8 cellular contexts compared by ENCODE assay signal in the genomic region with DNA sequence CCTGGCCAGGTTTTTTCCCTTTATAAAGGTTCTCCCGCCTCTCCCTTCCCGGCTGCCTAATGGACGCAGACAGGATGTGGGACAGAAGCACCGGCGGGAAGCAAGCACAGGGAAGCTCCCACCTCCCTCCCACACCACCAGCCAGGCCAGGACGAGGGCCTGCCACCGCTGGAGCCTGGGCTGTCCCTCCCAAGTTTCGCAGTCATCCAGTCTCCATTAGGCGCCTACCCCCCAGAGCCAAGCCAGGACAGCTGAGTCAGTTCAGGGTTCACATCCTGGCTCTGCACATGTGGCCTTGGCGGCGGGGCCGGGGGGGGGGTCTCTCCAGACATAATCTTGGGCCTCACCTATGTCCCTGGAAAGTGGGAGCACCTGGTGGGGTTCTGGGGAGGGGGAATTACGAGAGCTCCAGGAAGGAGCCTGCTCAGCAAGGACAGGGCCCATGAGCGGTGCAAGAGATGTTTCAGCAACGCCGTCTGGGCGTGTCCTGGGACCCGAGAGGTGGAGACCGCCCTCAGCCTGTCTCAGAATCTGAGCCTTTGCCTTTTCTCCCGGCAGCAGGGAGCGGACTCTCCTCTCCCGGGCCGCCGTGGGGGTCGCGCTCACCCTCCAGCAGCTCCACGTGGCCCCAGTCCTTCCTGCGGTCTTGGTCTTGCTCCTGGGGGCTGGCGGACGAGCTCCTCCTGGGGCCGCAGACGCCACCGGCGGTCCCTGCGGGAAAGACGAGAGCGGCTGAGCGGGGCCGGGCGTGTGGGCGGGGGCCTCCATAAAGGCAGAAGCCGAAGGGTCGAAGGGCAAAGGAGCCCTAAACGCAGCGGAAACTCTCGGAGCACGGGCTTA. TPM values are rescaled to one million over a fixed set of nuclear protein-coding genes. Genes with fewer than 3 reads are reported as not detected.
A peak's percentile ranks its signal among the peaks of the same experiment; 100 is the strongest.
DNase-seq lines count a peak whose midpoint lies in the region; ATAC-seq and TF ChIP-seq lines count a peak whose summit lies in the region.

No MANE protein-coding gene starts in this region.

- TF ChIP-seq CTCF in AG04450 (IDR thresholded peaks at IDR 0.05; ENCODE audit: low read depth, low read length) (no peak), SK-N-SH (IDR thresholded peaks at IDR 0.05) (no peak), testis (IDR thresholded peaks at IDR 0.05) (no peak)

- H3K79me2 ChIP-seq in SK-N-SH (ENCODE audit: insufficient read depth): peaks cover 33% of the 10 kb centered on the region

- peak overlapping the region; percentile 80 for H3K9ac ChIP-seq in SK-N-SH

- H3K27ac ChIP-seq in AG04450 (ENCODE audit: low read depth, low read length): peak overlapping the region; percentile 31
- peak overlapping the region; percentile 45 to 64; a peak in 3 of 4 replicates for H3K27ac ChIP-seq in SK-N-SH (ENCODE audit: low read depth in 2 of 2, low read length in 1 of 2)
- peak overlapping the region; percentile 18 for H3K27ac ChIP-seq in mesodermal cell (ENCODE audit: low read depth, low read length, severe bottlenecking)
- peak overlapping the region; percentile 70 to 74 for H3K27ac ChIP-seq in testis

- POLR2A ChIA-PET in AG04450 (lab: Yijun Ruan, JAX): no interaction called here
- POLR2A ChIA-PET in SK-N-SH (lab: Yijun Ruan, JAX): no interaction called here

- H3K9me3 ChIP-seq in AG04450 (ENCODE audit: control insufficient read depth, insufficient read depth, low read length): no peaks in the 10 kb centered on the region; the same call in 1 of the 2 replicates
- no peaks in the 10 kb centered on the region for H3K9me3 ChIP-seq in SK-N-SH
- H3K9me3 ChIP-seq in mesodermal cell (ENCODE audit: control insufficient read depth, low read length): no peaks in the 10 kb centered on the region
- H3K9me3 ChIP-seq in testis: no peaks in the 10 kb centered on the region

- ATAC-seq in GM18867 (IDR thresholded peaks at IDR 0.05; ENCODE audit: unreplicated experiment) (peak; percentile 25), HG03432 (IDR thresholded peaks at IDR 0.05; ENCODE audit: unreplicated experiment) (peak; percentile 22)

- peak overlapping the region; percentile 86 for H2AFZ ChIP-seq in SK-N-SH (ENCODE audit: low read depth)

- H3K4me1 ChIP-seq in SK-N-SH (ENCODE audit: control insufficient read depth in 1 of 2, insufficient read depth in 2 of 2, low read depth in 1 of 2, low read length in 1 of 2): peaks cover 4 to 22% of the 10 kb centered on the region in 2 experiments; a peak in 3 of 4 replicates
- H3K4me1 ChIP-seq in mesodermal cell (ENCODE audit: control insufficient read depth, insufficient read depth, low read length, poor library complexity, severe bottlenecking): peaks cover 7% of the 10 kb centered on the region
- H3K4me1 ChIP-seq in testis: peaks cover 16% of the 10 kb centered on the region

- H3F3A ChIP-seq in SK-N-SH (replicated peaks; ENCODE audit: insufficient read depth): no peaks in the 10 kb centered on the region

- H3K9me2 ChIP-seq in SK-N-SH: no peaks in the 10 kb centered on the region

- H3K27me3 ChIP-seq in AG04450 (ENCODE audit: control insufficient read depth, insufficient read depth, low read length) (no peaks in the 10 kb centered on the region), SK-N-SH (ENCODE audit: insufficient read depth) (no peaks in the 10 kb centered on the region), testis (no peaks in the 10 kb centered on the region)

- H3K36me3 ChIP-seq in SK-N-SH (replicated peaks in 1 of 2; ENCODE audit: control insufficient read depth in 1 of 2, insufficient read depth in 2 of 2, low read length in 1 of 2) (peaks cover 3 to 8% of the 10 kb centered on the region in 2 experiments), mesodermal cell (ENCODE audit: control insufficient read depth, insufficient read depth, low read length) (peaks cover 32% of the 10 kb centered on the region), testis (ENCODE audit: low read depth, missing control alignments) (no peaks in the 10 kb centered on the region)

- peak overlapping the region; percentile 87 for H3K4me3 ChIP-seq in AG04450 (ENCODE audit: low read depth, low read length)
- H3K4me3 ChIP-seq in SK-N-SH (ENCODE audit: low read depth in 2 of 2, low read length in 1 of 2): peak overlapping the region; percentile 75 to 93
- H3K4me3 ChIP-seq in mesodermal cell (ENCODE audit: extremely low read depth, insufficient read depth, low read length, poor library complexity, severe bottlenecking): peak overlapping the region; percentile 74
- H3K4me3 ChIP-seq in testis: peak overlapping the region; percentile 77 to 88

- CTCF ChIA-PET in AG04450 (lab: Charles Lee) (interaction anchor here (0.8 kb wide), 1 partner anchor 46 kb away, joined by 4 read pairs; no protein-coding TSS in a partner anchor), SK-N-SH (lab: Yijun Ruan, JAX) (interaction anchor here (0.6 to 1.0 kb wide), 2 partner anchors 26 to 48 kb away, joined by 3 to 6 read pairs; no protein-coding TSS in a partner anchor)

- H3K4me2 ChIP-seq in SK-N-SH: peak overlapping the region; percentile 100

- no peak for DNase-seq in AG04450 (ENCODE audit: low read depth, low spot score)
- peak; percentile 68 for DNase-seq in SK-N-SH
- DNase-seq in dermis blood vessel endothelial cell: peak; percentile 52
- peak; percentile 53 for DNase-seq in testis
- no peak for DNase-seq in NCI-H2029 (lab: John Stamatoyannopoulos, UW)

- intact Hi-C loops in testis (cut with DNase I; ENCODE audit: low total_unique reads): no loop called here

- 28% methylated on average over 20 of the region's 47 CpGs for WGBS in SK-N-SH (ENCODE audit: low lambda C conversion rate)
- WGBS in mesodermal cell (ENCODE audit: insufficient coverage in 2 of 2), 2 experiments: 15 to 16% methylated on average over 40 to 42 of the region's 47 CpGs
- WGBS in testis, 2 donors: 15 to 24% methylated on average over 13 to 46 of the region's 47 CpGs

- TF ChIP-seq EP300 in SK-N-SH (IDR thresholded peaks at IDR 0.05; ENCODE audit: borderline replicate concordance in 1 of 2, low read depth in 1 of 2, low read length in 1 of 2): no peak

- H4K20me1 ChIP-seq in SK-N-SH (ENCODE audit: insufficient read depth): no peaks in the 10 kb centered on the region

- no peak for TF ChIP-seq POLR2A in testis (IDR thresholded peaks at IDR 0.05)

- TF ChIP-seq RAD21 in SK-N-SH (IDR thresholded peaks at IDR 0.05; ENCODE audit: low read length): no peak

TF ChIP-seq in SK-N-SH, 30 proteins besides CTCF, POLR2A, EP300 and RAD21 (continues in another document):
- TF ChIP-seq, protein P1, sequence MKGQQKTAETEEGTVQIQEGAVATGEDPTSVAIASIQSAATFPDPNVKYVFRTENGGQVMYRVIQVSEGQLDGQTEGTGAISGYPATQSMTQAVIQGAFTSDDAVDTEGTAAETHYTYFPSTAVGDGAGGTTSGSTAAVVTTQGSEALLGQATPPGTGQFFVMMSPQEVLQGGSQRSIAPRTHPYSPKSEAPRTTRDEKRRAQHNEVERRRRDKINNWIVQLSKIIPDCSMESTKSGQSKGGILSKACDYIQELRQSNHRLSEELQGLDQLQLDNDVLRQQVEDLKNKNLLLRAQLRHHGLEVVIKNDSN (IDR thresholded peaks at IDR 0.05; ENCODE audit: borderline replicate concordance, low read depth): no peak

RNA-seq across cellular contexts. Expression of a gene that starts 0.9 kb away (rescaled TPM):
- 15.5 and 21.1 TPM in 2 replicates for polyA plus RNA-seq in AG04450 (2011; rRNA removed)
- polyA minus RNA-seq in AG04450 (2011; rRNA and poly(A)+ RNA removed): 40.1 and 63.1 TPM in 2 replicates
- polyA plus RNA-seq in SK-N-SH (2012; rRNA removed): 38.2 and 40.1 TPM in 2 replicates
- polyA plus RNA-seq in SK-N-SH (2012; cell fraction: cytosol; rRNA removed): 9.6 and 13.7 TPM in 2 replicates
- polyA plus RNA-seq in SK-N-SH (2012; cell fraction: nucleus; rRNA removed): 157 and 218 TPM in 2 replicates
- total RNA-seq in dermis blood vessel endothelial cell: 29.1 and 37.6 TPM in 2 replicates
- polyA plus RNA-seq in mesodermal cell (2013, experiment 1 of 2): 45.2 TPM
- polyA plus RNA-seq in mesodermal cell (2013, experiment 2 of 2): 45.7 TPM
- total RNA-seq in testis: 100 to 1,000 TPM; 116 to 137 TPM
- 178 TPM for polyA plus RNA-seq in testis (ENCODE audit: insufficient read depth, low read depth, low replicate concordance)

RNA-seq across cellular contexts. Expression of a gene that starts 7.2 kb away (rescaled TPM):
- not detected in 2 replicates for polyA plus RNA-seq in AG04450 (2011; rRNA removed)
- not detected in 2 replicates for polyA minus RNA-seq in AG04450 (2011; rRNA and poly(A)+ RNA removed)
- polyA plus RNA-seq in SK-N-SH (2012; rRNA removed): 0.62 and 0.93 TPM in 2 replicates
- 0.16 and 0.27 TPM in 2 replicates for polyA plus RNA-seq in SK-N-SH (2012; cell fraction: cytosol; rRNA removed)
- polyA plus RNA-seq in SK-N-SH (2012; cell fraction: nucleus; rRNA removed): 3.5 and 4.7 TPM in 2 replicates
- total RNA-seq in dermis blood vessel endothelial cell: not detected in 2 replicates
- not detected for polyA plus RNA-seq in mesodermal cell (2013, experiment 1 of 2)
- not detected for polyA plus RNA-seq in mesodermal cell (2013, experiment 2 of 2)
- total RNA-seq in testis: 1 to 10 TPM; 1.8 to 3.1 TPM
- polyA plus RNA-seq in testis (ENCODE audit: insufficient read depth, low read depth, low replicate concordance): 2.6 TPM

RNA-seq across cellular contexts. Expression of a gene that starts 30.6 kb away (rescaled TPM):
- polyA plus RNA-seq in AG04450 (2011; rRNA removed) (1.7 and 3.1 TPM in 2 replicates), SK-N-SH (2012; rRNA removed) (9.0 and 12.9 TPM in 2 replicates), testis (ENCODE audit: insufficient read depth, low read depth, low replicate concordance) (107 TPM)
- 1.7 and 2.0 TPM in 2 replicates for polyA minus RNA-seq in AG04450 (2011; rRNA and poly(A)+ RNA removed)
- 11.9 and 17.2 TPM in 2 replicates for polyA plus RNA-seq in SK-N-SH (2012; cell fraction: cytosol; rRNA removed)
- polyA plus RNA-seq in SK-N-SH (2012; cell fraction: nucleus; rRNA removed): 43.5 and 64.4 TPM in 2 replicates
- total RNA-seq in dermis blood vessel endothelial cell (25.0 and 38.8 TPM in 2 replicates), testis (100 to 1,000 TPM; 148 to 158 TPM)
- 48.9 TPM for polyA plus RNA-seq in mesodermal cell (2013, experiment 1 of 2)
- polyA plus RNA-seq in mesodermal cell (2013, experiment 2 of 2): 40.3 TPM

RNA-seq across cellular contexts. Expression of a gene that starts 42.8 kb away (rescaled TPM):
- 0.33 and 0.58 TPM in 2 replicates for polyA plus RNA-seq in AG04450 (2011; rRNA removed)
- 1.2 and 2.1 TPM in 2 replicates for polyA minus RNA-seq in AG04450 (2011; rRNA and poly(A)+ RNA removed)
- 3.4 and 5.6 TPM in 2 replicates for polyA plus RNA-seq in SK-N-SH (2012; rRNA removed)
- polyA plus RNA-seq in SK-N-SH (2012; cell fraction: cytosol; rRNA removed): 4.4 and 8.7 TPM in 2 replicates
- polyA plus RNA-seq in SK-N-SH (2012; cell fraction: nucleus; rRNA removed): 11.1 and 12.0 TPM in 2 replicates
- 0.34 and 0.70 TPM in 2 replicates for total RNA-seq in dermis blood vessel endothelial cell
- 1.0 TPM for polyA plus RNA-seq in mesodermal cell (2013, experiment 1 of 2)
- 1.1 TPM for polyA plus RNA-seq in mesodermal cell (2013, experiment 2 of 2)
- total RNA-seq in testis: 10 to 100 TPM in 1 of 2 donors, 1 to 10 TPM in 1; 6.6 to 12.4 TPM
- polyA plus RNA-seq in testis (ENCODE audit: insufficient read depth, low read depth, low replicate concordance): 5.5 TPM

RNA-seq across cellular contexts. Expression of a gene that starts 43.7 kb away (rescaled TPM):
- polyA plus RNA-seq in AG04450 (2011; rRNA removed) (21.2 and 23.2 TPM in 2 replicates), SK-N-SH (2012; rRNA removed) (64.4 and 73.0 TPM in 2 replicates), testis (ENCODE audit: insufficient read depth, low read depth, low replicate concordance) (98.6 TPM)
- 12.7 and 12.8 TPM in 2 replicates for polyA minus RNA-seq in AG04450 (2011; rRNA and poly(A)+ RNA removed)
- polyA plus RNA-seq in SK-N-SH (2012; cell fraction: cytosol; rRNA removed): 33.6 and 47.9 TPM in 2 replicates
- 259 and 359 TPM in 2 replicates for polyA plus RNA-seq in SK-N-SH (2012; cell fraction: nucleus; rRNA removed)
- total RNA-seq in dermis blood vessel endothelial cell (7.1 and 8.8 TPM in 2 replicates), testis (100 to 1,000 TPM; 343 to 397 TPM)
- polyA plus RNA-seq in mesodermal cell (2013, experiment 1 of 2): 15.9 TPM
- polyA plus RNA-seq in mesodermal cell (2013, experiment 2 of 2): 11.7 TPM

Comparison
In these comparisons a context has a peak if more than half of its experiments do, and no peak if none do; other contexts are left out.
1. DNase-seq: peak in SK-N-SH (single experiment), dermis blood vessel endothelial cell (single experiment) and testis (single experiment); none in AG04450 (single experiment) and NCI-H2029 (single experiment).
2. H3K27ac ChIP-seq: peak in every context shown above with its lines; median percentile 72 in testis; 54 in SK-N-SH; 31 in AG04450; 18 in mesodermal cell.
3. Peak in every context shown above with its lines, with median percentiles within 50 percentile points of each other: H3K4me3 ChIP-seq.